Comparison of ENCODE assay signal across 11 cellular contexts in the genomic region with DNA sequence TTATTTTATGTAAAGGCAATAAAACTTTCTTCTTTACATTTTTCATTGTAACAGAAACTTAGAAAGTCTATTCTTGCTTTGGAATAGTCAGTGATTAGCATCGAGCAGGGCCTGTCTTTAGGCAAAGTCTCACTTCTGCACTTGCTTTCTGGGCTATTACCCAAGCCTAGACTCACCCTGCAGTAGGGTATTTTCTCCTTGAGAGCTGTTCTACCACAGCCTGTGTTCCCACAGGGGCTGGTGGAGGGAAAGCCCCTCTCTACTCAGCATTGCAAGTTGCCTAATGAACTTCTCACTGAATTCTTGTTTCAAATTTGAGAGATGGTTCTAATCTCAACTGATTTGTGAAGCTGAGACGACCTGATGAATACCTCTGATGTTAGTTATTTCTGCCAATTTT.
DNase-seq lines count a peak whose midpoint lies in the region; ATAC-seq and TF ChIP-seq lines count a peak whose summit lies in the region.
"Had no signal": no experiment of that assay in that cellular context is flagged by ENCODE, and none has a peak within 500 bp of the region (broad histone marks: within the 10 kb centered on the region; RNA-seq: fewer than 3 reads in every experiment).

No MANE protein-coding gene starts in this region.

- ATAC-seq in GM18909 (IDR thresholded peaks at IDR 0.05; ENCODE audit: poor library complexity, unreplicated experiment) (peak; percentile 84), GM21786 (IDR thresholded peaks at IDR 0.05; ENCODE audit: unreplicated experiment) (peak; percentile 92), HG03135 (IDR thresholded peaks at IDR 0.05; ENCODE audit: unreplicated experiment) (peak; percentile 68)
- ATAC-seq: left ventricle myocardium superior had no signal

- intact Hi-C loops in spleen (cut with DNase I; ENCODE audit: low total_unique reads) = no loop called here

- WGBS in spleen, 5 donors = 48 to 71% (median 62%) methylated on average over 2 of the region's 2 CpGs

- H3K4me3 ChIP-seq in spleen = no peak overlapping the region

- H3K27me3 ChIP-seq in spleen (replicated peaks in 1 of 7) = no peaks in the 10 kb centered on the region

- peak overlapping the region in 5 of 8 donors; percentile 21 to 77 (median 48) for H3K27ac ChIP-seq in spleen
- H3K27ac ChIP-seq: KMS-11 had no signal

- no peaks in the 10 kb centered on the region for H3K36me3 ChIP-seq in spleen

- no peak for TF ChIP-seq CTCF in spleen (IDR thresholded peaks at IDR 0.05 in 8 of 11, conservative IDR thresholded peaks at IDR 0.05 in 3 of 11)

- peaks cover 0 to 51% (median 14%) of the 10 kb centered on the region in 6 donors for H3K4me1 ChIP-seq in spleen

- peak; percentile 78 for DNase-seq in spleen
- DNase-seq in NOMO-1 (lab: John Stamatoyannopoulos, UW; ENCODE audit: unreplicated experiment in 2 of 2) = no peak
- DNase-seq in HuH-7.5 (ENCODE audit: low spot score) = no peak
- DNase-seq in nucleus accumbens (lab: John Stamatoyannopoulos, UW) = no peak
- DNase-seq: CD4-positive, alpha-beta T cell; H7; left ventricle myocardium superior had no signal

- no peaks in the 10 kb centered on the region for H3K9me3 ChIP-seq in spleen

- TF ChIP-seq POLR2A in spleen (IDR thresholded peaks at IDR 0.05) = peak in 1 of 3 donors; percentile 36
